Comparison of ENCODE assay signal across 3 cellular contexts in the genomic region with DNA sequence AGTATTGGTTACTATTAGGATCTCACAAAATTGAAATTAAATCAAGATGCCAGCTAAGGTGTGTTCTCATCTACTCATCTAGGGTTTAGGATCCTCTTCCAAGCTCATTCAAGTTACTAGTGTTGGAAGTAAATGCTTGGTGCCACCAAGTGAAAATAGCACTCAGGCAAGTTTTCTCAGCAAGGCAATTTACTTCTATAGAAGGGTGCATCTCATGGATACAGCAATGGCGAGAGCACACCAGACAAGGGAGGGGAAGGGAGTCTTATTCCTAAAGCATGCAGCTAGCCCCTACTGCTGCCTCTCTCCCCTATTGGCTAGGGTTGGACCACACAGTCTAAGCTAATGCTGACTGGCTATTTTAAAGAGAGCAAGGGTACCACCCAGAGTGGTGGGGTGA.
TF ChIP-seq lines count a peak whose summit lies in the region.

No MANE protein-coding gene starts in this region.

TF ChIP-seq in HepG2, 621 proteins besides CTCF, POLR2A, EP300 and RAD21:
- no peak for TF ChIP-seq ZFYVE20 (CRISPR knock-in tag; IDR thresholded peaks at IDR 0.05; ENCODE audit: borderline replicate concordance, low read depth)
- peak; percentile 89 for TF ChIP-seq ZNF562 (CRISPR knock-in tag; IDR thresholded peaks at IDR 0.05; ENCODE audit: borderline replicate concordance)

TF ChIP-seq in HEK293, 187 proteins besides CTCF, POLR2A, EP300 and RAD21:
- TF ChIP-seq ZFP37 (tag by site-specific recombination; IDR thresholded peaks at IDR 0.05) (no peak), ZNF184 (tag by site-specific recombination; IDR thresholded peaks at IDR 0.05) (peak; percentile 58; the same call in 1 of the 2 replicates), KLF9 (tag by site-specific recombination; IDR thresholded peaks at IDR 0.05; ENCODE audit: low read depth) (no peak), SP2 (tag by site-specific recombination; IDR thresholded peaks at IDR 0.05) (no peak), SETDB1 (IDR thresholded peaks at IDR 0.05; ENCODE audit: insufficient read length, low read length) (peak; percentile 85), ZNF174 (tag by site-specific recombination; IDR thresholded peaks at IDR 0.05) (no peak), KLF16 (tag by site-specific recombination; IDR thresholded peaks at IDR 0.05) (no peak), ZFP3 (tag by site-specific recombination; IDR thresholded peaks at IDR 0.05; ENCODE audit: low read depth) (no peak), TRIM28 (IDR thresholded peaks at IDR 0.05; ENCODE audit: borderline replicate concordance, low read length) (peak; percentile 28; the same call in 1 of the 2 replicates), HOXA7 (CRISPR knock-in tag; IDR thresholded peaks at IDR 0.05; ENCODE audit: borderline replicate concordance) (no peak), ZNF658 (tag by site-specific recombination; IDR thresholded peaks at IDR 0.05) (no peak), ZNF561 (tag by site-specific recombination; IDR thresholded peaks at IDR 0.05; ENCODE audit: borderline replicate concordance) (peak; percentile 65; the same call in 1 of the 2 replicates), ZNF341 (tag by site-specific recombination; IDR thresholded peaks at IDR 0.05; ENCODE audit: low read depth) (no peak)
- TF ChIP-seq, protein P1, sequence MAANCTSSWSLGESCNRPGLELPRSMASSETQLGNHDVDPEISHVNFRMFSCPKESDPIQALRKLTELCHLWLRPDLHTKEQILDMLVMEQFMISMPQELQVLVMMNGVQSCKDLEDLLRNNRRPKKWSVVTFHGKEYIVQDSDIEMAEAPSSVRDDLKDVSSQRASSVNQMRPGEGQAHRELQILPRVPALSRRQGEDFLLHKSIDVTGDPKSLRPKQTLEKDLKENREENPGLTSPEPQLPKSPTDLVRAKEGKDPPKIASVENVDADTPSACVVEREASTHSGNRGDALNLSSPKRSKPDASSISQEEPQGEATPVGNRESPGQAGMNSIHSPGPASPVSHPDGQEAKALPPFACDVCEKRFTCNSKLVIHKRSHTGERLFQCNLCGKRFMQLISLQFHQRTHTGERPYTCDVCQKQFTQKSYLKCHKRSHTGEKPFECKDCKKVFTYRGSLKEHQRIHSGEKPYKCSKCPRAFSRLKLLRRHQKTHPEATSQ (tag by site-specific recombination; IDR thresholded peaks at IDR 0.05), result no peak
- TF ChIP-seq, protein P2, sequence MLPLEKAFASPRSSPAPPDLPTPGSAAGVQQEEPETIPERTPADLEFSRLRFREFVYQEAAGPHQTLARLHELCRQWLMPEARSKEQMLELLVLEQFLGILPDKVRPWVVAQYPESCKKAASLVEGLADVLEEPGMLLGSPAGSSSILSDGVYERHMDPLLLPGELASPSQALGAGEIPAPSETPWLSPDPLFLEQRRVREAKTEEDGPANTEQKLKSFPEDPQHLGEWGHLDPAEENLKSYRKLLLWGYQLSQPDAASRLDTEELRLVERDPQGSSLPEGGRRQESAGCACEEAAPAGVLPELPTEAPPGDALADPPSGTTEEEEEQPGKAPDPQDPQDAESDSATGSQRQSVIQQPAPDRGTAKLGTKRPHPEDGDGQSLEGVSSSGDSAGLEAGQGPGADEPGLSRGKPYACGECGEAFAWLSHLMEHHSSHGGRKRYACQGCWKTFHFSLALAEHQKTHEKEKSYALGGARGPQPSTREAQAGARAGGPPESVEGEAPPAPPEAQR (tag by site-specific recombination; IDR thresholded peaks at IDR 0.05), result no peak
- TF ChIP-seq, protein P3, sequence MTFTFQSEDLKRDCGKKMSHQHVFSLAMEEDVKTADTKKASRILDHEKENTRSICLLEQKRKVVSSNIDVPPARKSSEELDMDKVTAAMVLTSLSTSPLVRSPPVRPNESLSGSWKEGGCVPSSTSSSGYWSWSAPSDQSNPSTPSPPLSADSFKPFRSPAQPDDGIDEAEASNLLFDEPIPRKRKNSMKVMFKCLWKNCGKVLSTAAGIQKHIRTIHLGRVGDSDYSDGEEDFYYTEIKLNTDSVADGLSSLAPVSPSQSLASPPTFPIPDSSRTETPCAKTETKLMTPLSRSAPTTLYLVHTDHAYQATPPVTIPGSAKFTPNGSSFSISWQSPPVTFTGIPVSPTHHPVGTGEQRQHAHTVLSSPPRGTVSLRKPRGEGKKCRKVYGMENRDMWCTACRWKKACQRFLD (tag by site-specific recombination; IDR thresholded peaks at IDR 0.05), result no peak

TF ChIP-seq in H1, 55 proteins besides CTCF, POLR2A, EP300 and RAD21:
- TF ChIP-seq POU5F1 (IDR thresholded peaks at IDR 0.05; ENCODE audit: low read depth, low read length), result no peak
- TF ChIP-seq, protein P4, sequence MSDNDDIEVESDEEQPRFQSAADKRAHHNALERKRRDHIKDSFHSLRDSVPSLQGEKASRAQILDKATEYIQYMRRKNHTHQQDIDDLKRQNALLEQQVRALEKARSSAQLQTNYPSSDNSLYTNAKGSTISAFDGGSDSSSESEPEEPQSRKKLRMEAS (IDR thresholded peaks at IDR 0.05), result no peak
- TF ChIP-seq HDAC2 (IDR thresholded peaks at IDR 0.05; ENCODE audit: borderline replicate concordance in 1 of 2, low read depth in 2 of 2, low read length in 2 of 2), result no peak
- no peak for TF ChIP-seq CBX5 (IDR thresholded peaks at IDR 0.05; ENCODE audit: low read depth, low read length)
- TF ChIP-seq SP4 (IDR thresholded peaks at IDR 0.05; ENCODE audit: low read length), result no peak
- no peak for TF ChIP-seq SIX5 (IDR thresholded peaks at IDR 0.05; ENCODE audit: low read depth, low read length)
- no peak for TF ChIP-seq KDM5A (IDR thresholded peaks at IDR 0.05; ENCODE audit: low read length)
- TF ChIP-seq EGR1 (IDR thresholded peaks at IDR 0.05; ENCODE audit: borderline replicate concordance, low read depth, low read length), result no peak
TF ChIP-seq in H1: peak in this region for 0.
